ENCODE assay signal across 21 cellular contexts in the genomic region with DNA sequence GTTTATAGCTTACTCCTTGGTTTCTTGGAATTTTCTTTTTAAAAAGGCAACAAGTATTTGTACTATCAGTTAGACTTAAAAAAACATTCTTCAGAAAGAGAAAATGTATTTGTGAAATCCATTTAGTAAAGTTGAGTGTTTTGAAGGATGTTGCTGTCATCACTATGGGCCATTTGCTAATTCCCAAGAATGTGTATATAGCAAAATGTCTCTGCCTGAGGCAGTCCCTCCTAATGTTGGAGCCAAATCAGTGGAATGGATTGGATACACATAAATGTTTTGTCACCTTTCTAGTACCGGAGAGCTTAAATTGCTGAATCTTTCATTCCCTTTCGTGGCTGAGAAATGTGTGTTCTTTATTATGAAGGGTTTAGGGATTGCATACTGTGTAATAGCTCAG.
"Had no signal": no experiment of that assay in that cellular context is flagged by ENCODE, and none has a peak within 500 bp of the region (broad histone marks: within the 10 kb centered on the region; RNA-seq: fewer than 3 reads in every experiment).

No MANE protein-coding gene starts in this region.

- H3K9me3 ChIP-seq: ascending aorta, esophagus muscularis mucosa, neutrophil, tibial artery had no signal

- FAIRE-seq: bronchial epithelial cell, endometrium, keratinocyte, urothelium cell line had no signal

- H3K36me3 ChIP-seq: ascending aorta, esophagus muscularis mucosa, left lung, neutrophil, tibial artery had no signal

- H3K27ac Mint-ChIP-seq: activated naive CD8-positive, alpha-beta T cell treated with anti-CD3 and anti-CD28 coated beads, Interleukin-2, amount 50 U/mL, for 24 hours had no signal

- H3K4me1 ChIP-seq: ascending aorta, esophagus muscularis mucosa, tibial artery had no signal

- H3K4me3 Mint-ChIP-seq: activated naive CD8-positive, alpha-beta T cell treated with anti-CD3 and anti-CD28 coated beads, Interleukin-2, amount 50 U/mL, for 24 hours had no signal

- ATAC-seq: activated naive CD8-positive, alpha-beta T cell treated with anti-CD3 and anti-CD28 coated beads, Interleukin-2, amount 50 U/mL, for 24 hours; left lung; naive thymus-derived CD4-positive, alpha-beta T cell had no signal

- H3K27ac ChIP-seq: ascending aorta, esophagus muscularis mucosa, left lung, neutrophil, tibial artery had no signal

- DNase-seq: activated CD4-positive, alpha-beta T cell treated with anti-CD3 and anti-CD28 coated beads, Interleukin-2, amount 10 ng/mL, durations not matched to agents 24 days and 14 days; activated CD4-positive, CD25-positive, alpha-beta regulatory T cell; activated CD8-positive, alpha-beta memory T cell treated with anti-CD3 and anti-CD28 coated beads, Interleukin-2, amount 50 U/mL, for 48 hours; activated naive CD8-positive, alpha-beta T cell treated with anti-CD3 and anti-CD28 coated beads, Interleukin-2, amount 50 U/mL, for 24 hours; foreskin fibroblast; hippocampal formation; left lung; mammary epithelial cell; naive thymus-derived CD4-positive, alpha-beta T cell; posterior cingulate gyrus; stimulated activated CD4-positive, alpha-beta T cell treated with anti-CD3 and anti-CD28 coated beads, Interleukin-15, amount 100 ng/mL, for 24 hours; stimulated activated CD4-positive, alpha-beta T cell treated with anti-CD3 and anti-CD28 coated beads, Interleukin-4, amount 100 ng/mL, for 24 hours; stimulated activated naive CD4-positive, alpha-beta T cell; tibial artery had no signal

- H3K4me3 ChIP-seq: ascending aorta, esophagus muscularis mucosa, left lung, tibial artery had no signal

- H3K27me3 ChIP-seq: ascending aorta, esophagus muscularis mucosa, left lung, neutrophil, tibial artery had no signal
